ENCODE assay signal across 8 cellular contexts in genomic region chr3:39639344-39640236, GRCh38.
DNase-seq lines count a peak whose midpoint lies in the region; ATAC-seq and TF ChIP-seq lines count a peak whose summit lies in the region.

No MANE protein-coding gene starts in this region.

- no peaks in the 10 kb centered on the region for H3K9me3 Mint-ChIP-seq in natural killer cell
- H3K9me3 Mint-ChIP-seq in activated CD4-positive, alpha-beta T cell treated with anti-CD3 and anti-CD28 coated beads, Interleukin-2, amount 10 ng/mL, durations not matched to agents 7 days and 5 days = no peaks in the 10 kb centered on the region

- H3K27ac Mint-ChIP-seq in natural killer cell = no peak overlapping the region
- no peak overlapping the region for H3K27ac Mint-ChIP-seq in activated CD4-positive, alpha-beta T cell treated with anti-CD3 and anti-CD28 coated beads, Interleukin-2, amount 10 ng/mL, durations not matched to agents 7 days and 5 days

- ATAC-seq in natural killer cell (peak in 2 of 3 donors; percentile 24 to 78), GM21515 (IDR thresholded peaks at IDR 0.05; ENCODE audit: unreplicated experiment) (no peak), HG03095 (IDR thresholded peaks at IDR 0.05; ENCODE audit: unreplicated experiment) (no peak)

- POLR2A ChIA-PET in activated CD4-positive, alpha-beta T cell treated with anti-CD3 and anti-CD28 coated beads, Interleukin-2, amount 10 ng/mL, durations not matched to agents 7 days and 5 days (lab: Charles Lee) = no interaction called here

- CTCF ChIA-PET in activated CD4-positive, alpha-beta T cell treated with anti-CD3 and anti-CD28 coated beads, Interleukin-2, amount 10 ng/mL, durations not matched to agents 7 days and 5 days (lab: Charles Lee) = no interaction called here

- H3K27me3 Mint-ChIP-seq in natural killer cell (ENCODE audit: low read depth in 2 of 2) = peaks cover 0 to 4% of the 10 kb centered on the region in 2 donors
- peaks cover 5% of the 10 kb centered on the region for H3K27me3 Mint-ChIP-seq in activated CD4-positive, alpha-beta T cell treated with anti-CD3 and anti-CD28 coated beads, Interleukin-2, amount 10 ng/mL, durations not matched to agents 7 days and 5 days

- no peaks in the 10 kb centered on the region for H3K36me3 Mint-ChIP-seq in natural killer cell
- no peaks in the 10 kb centered on the region for H3K36me3 Mint-ChIP-seq in activated CD4-positive, alpha-beta T cell treated with anti-CD3 and anti-CD28 coated beads, Interleukin-2, amount 10 ng/mL, durations not matched to agents 7 days and 5 days (ENCODE audit: low read depth)

- DNase-seq in EL (peak; percentile 97), M059J (ENCODE audit: low read depth) (peak; percentile 93), brain pericyte (ENCODE audit: low read depth, low spot score) (peak; percentile 25), natural killer cell (no peak), D341Med (ENCODE audit: low spot score) (no peak)
- DNase-seq in activated CD4-positive, alpha-beta T cell treated with anti-CD3 and anti-CD28 coated beads, Interleukin-2, amount 10 ng/mL, durations not matched to agents 7 days and 5 days = no peak

- intact Hi-C loops in natural killer cell (cut with micrococcal nuclease) = no loop called here

- no peak overlapping the region for H3K4me3 Mint-ChIP-seq in natural killer cell
- no peak overlapping the region for H3K4me3 Mint-ChIP-seq in activated CD4-positive, alpha-beta T cell treated with anti-CD3 and anti-CD28 coated beads, Interleukin-2, amount 10 ng/mL, durations not matched to agents 7 days and 5 days

- no peak for TF ChIP-seq CTCF in natural killer cell (IDR thresholded peaks at IDR 0.05)

- no peaks in the 10 kb centered on the region for H3K4me1 Mint-ChIP-seq in natural killer cell
- H3K4me1 Mint-ChIP-seq in activated CD4-positive, alpha-beta T cell treated with anti-CD3 and anti-CD28 coated beads, Interleukin-2, amount 10 ng/mL, durations not matched to agents 7 days and 5 days = peaks cover 7% of the 10 kb centered on the region

Comparison
In these comparisons a context has a peak if more than half of its experiments do, and no peak if none do; other contexts are left out.
1. DNase-seq: peak in EL (single experiment), M059J (single experiment) and brain pericyte (single experiment); none in natural killer cell (single experiment), D341Med (single experiment) and activated CD4-positive, alpha-beta T cell treated with anti-CD3 and anti-CD28 coated beads, Interleukin-2, amount 10 ng/mL, durations not matched to agents 7 days and 5 days (single experiment).
2. ATAC-seq: peak in natural killer cell (2 of 3); none in GM21515 (single experiment) and HG03095 (single experiment).